8 cellular contexts compared by ENCODE assay signal in the genomic region with DNA sequence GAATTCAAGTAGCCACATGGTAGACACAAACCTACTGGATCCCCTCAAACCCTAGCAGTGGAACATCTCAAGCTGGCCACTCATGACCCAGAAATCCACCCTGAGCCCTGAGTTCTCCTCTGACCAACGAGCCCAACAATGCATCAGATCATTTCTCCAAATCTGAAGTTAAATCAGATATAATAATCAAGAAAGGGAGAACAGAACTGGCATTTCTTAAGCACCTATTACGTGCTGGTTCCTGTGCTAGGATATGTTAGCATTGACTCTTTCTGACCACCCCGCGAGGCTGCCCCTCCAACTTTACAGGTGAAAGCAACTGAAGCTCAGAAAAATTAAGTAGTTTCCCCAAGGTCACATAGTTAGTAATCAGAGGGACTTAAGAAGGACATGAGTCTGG. TPM values are rescaled to one million over a fixed set of nuclear protein-coding genes. Genes with fewer than 3 reads are reported as not detected.
"Had no signal": no experiment of that assay in that cellular context is flagged by ENCODE, and none has a peak within 500 bp of the region (broad histone marks: within the 10 kb centered on the region; RNA-seq: fewer than 3 reads in every experiment).

No MANE protein-coding gene starts in this region.

- H3K4me1 ChIP-seq: HAP-1 had no signal

- ATAC-seq: HCT116, HepG2 had no signal

- H3K4me3 Mint-ChIP-seq: IgD-negative memory B cell had no signal

- DNase-seq: GM23248, GOT3, H7 had no signal

- H3K27ac Mint-ChIP-seq: IgD-negative memory B cell had no signal

- H3K36me3 ChIP-seq: HAP-1 had no signal

- H2AFZ ChIP-seq: GM23248 had no signal

- H3K4me3 ChIP-seq: GM23248, HAP-1 had no signal

- H3K9me3 ChIP-seq: HAP-1 had no signal

- H3K9ac ChIP-seq: GM23248 had no signal

- H3K27ac ChIP-seq: GM23248 had no signal

RNA-seq across cellular contexts. Expression of gene GRIP2, which starts 59.9 kb away (rescaled TPM):
- total RNA-seq: HT-29 had no signal
- polyA plus RNA-seq: IgD-negative memory B cell had no signal
